In genomic region chr11:88358040-88358431, GRCh38 we compare ENCODE assay signal across 20 cellular contexts. TPM values are rescaled to one million over a fixed set of nuclear protein-coding genes. Genes with fewer than 3 reads are reported as not detected.
DNase-seq lines count a peak whose midpoint lies in the region; ATAC-seq, FAIRE-seq and TF ChIP-seq lines count a peak whose summit lies in the region.
"Had no signal": no experiment of that assay in that cellular context is flagged by ENCODE, and none has a peak within 500 bp of the region (broad histone marks: within the 10 kb centered on the region; RNA-seq: fewer than 3 reads in every experiment).

No MANE protein-coding gene starts in this region.

- H3K36me3 ChIP-seq in GM12878 (ENCODE audit: control insufficient read depth in 2 of 2, insufficient read depth in 2 of 2, low read length in 1 of 2), result no peaks in the 10 kb centered on the region
- H3K36me3 ChIP-seq: gastrocnemius medialis had no signal

- no peaks in the 10 kb centered on the region for H4K20me1 ChIP-seq in GM12878 (ENCODE audit: control insufficient read depth, insufficient read depth)

- TF ChIP-seq CTCF in HFFc6 (IDR thresholded peaks at IDR 0.05), result no peak
- no peak for TF ChIP-seq CTCF in GM12878 (IDR thresholded peaks at IDR 0.05 in 2 of 3, conservative IDR thresholded peaks at IDR 0.05 in 1 of 3; ENCODE audit: control insufficient read depth in 2 of 3, extremely low read depth in 1 of 3, insufficient read depth in 1 of 3, low read depth in 3 of 3, low read length in 3 of 3)

- intact Hi-C loops in GM12878 (cut with micrococcal nuclease; ENCODE audit: unreplicated experiment), result loop anchor here (5.0 kb wide), 2 partner anchors 181 to 184 kb away; partner anchors contain the start of gene RAB38

- no peaks in the 10 kb centered on the region for H3K9me3 ChIP-seq in GM12878 (replicated peaks; ENCODE audit: control insufficient read depth, insufficient read depth, low read length)
- H3K9me3 ChIP-seq: gastrocnemius medialis had no signal

- in situ Hi-C loops in GM12878 (cut with MboI), result loop anchor here (5.0 kb wide), 1 partner anchor 51 kb away; no protein-coding TSS in a partner anchor

- CTCF ChIA-PET in GM12878 (lab: Yijun Ruan, JAX), result interaction anchor here (1.0 to 6.5 kb wide), 9 partner anchors 12 to 126 kb away, joined by 3 to 42 read pairs (median 8); partner anchors contain the start of gene CTSC

- no peak for FAIRE-seq in GM12878 (lab: Jason Lieb, UNC)

- H3K4me1 ChIP-seq in GM12878 (ENCODE audit: control insufficient read depth, insufficient read depth, low read length), result peaks cover 56% of the 10 kb centered on the region

- no peak for ATAC-seq in activated T-cell treated with anti-CD3 and anti-CD28 coated beads, Interleukin-2, amount 50 U/mL, for 72 hours (replicated peaks in 1 of 2)
- ATAC-seq in GM12878 (no peak), HG02642 (IDR thresholded peaks at IDR 0.05; ENCODE audit: poor library complexity, unreplicated experiment) (no peak), GM19397 (IDR thresholded peaks at IDR 0.05; ENCODE audit: unreplicated experiment) (no peak)
- no peak for ATAC-seq in stimulated activated memory B cell treated with anti-CD40 and anti-IgM and Interleukin-4, amounts not matched to agents 10 μg/mL and 1 μg/mL and 100 μg/mL, for 72 hours
- ATAC-seq: gastrocnemius medialis; naive thymus-derived CD8-positive, alpha-beta T cell had no signal

- peak overlapping the region; percentile 23; the same call in 1 of the 2 replicates for H3K4me3 ChIP-seq in GM12878
- H3K4me3 ChIP-seq: dorsolateral prefrontal cortex, gastrocnemius medialis had no signal

- no peaks in the 10 kb centered on the region for H3K27me3 ChIP-seq in GM12878 (replicated peaks in 1 of 2; ENCODE audit: control insufficient read depth in 2 of 2, insufficient read depth in 2 of 2, low read length in 1 of 2)
- H3K27me3 ChIP-seq: dorsolateral prefrontal cortex, gastrocnemius medialis had no signal

- peak overlapping the region; percentile 57 for H3K4me2 ChIP-seq in GM12878 (ENCODE audit: control insufficient read depth, insufficient read depth)

- RAD21 ChIA-PET in GM12878 (lab: Charles Lee; ENCODE audit: unreplicated experiment), result interaction anchor here (0.8 to 11.0 kb wide), 10 partner anchors 13 to 124 kb away, joined by 3 to 299 read pairs (median 7); partner anchors contain the start of gene CTSC

- H3K79me2 ChIP-seq in GM12878 (ENCODE audit: control insufficient read depth, insufficient read depth, low read length), result peaks cover 19% of the 10 kb centered on the region

- H3K9me3 Mint-ChIP-seq in activated T-cell treated with anti-CD3 and anti-CD28 coated beads, Interleukin-2, amount 50 U/mL, for 72 hours, result no peaks in the 10 kb centered on the region
- H3K9me3 Mint-ChIP-seq in HFFc6, result no peaks in the 10 kb centered on the region
- no peaks in the 10 kb centered on the region for H3K9me3 Mint-ChIP-seq in stimulated activated memory B cell treated with anti-CD40 and anti-IgM and Interleukin-4, amounts not matched to agents 10 μg/mL and 1 μg/mL and 100 μg/mL, for 72 hours
- H3K9me3 Mint-ChIP-seq: activated T-helper 2 cell treated with anti-CD3 and anti-CD28 coated beads, Interferon-gamma antibody, Interleukin-2, Interleukin-4, amounts not matched to agents 10 μg/mL and 5 μg/mL and 100 μg/mL, durations not matched to agents 14 hours and 24 hours and 36 hours; CD4-positive, alpha-beta memory T cell; naive thymus-derived CD8-positive, alpha-beta T cell had no signal

- no TSS peak for BruUV-seq in GM12878 (replicated peaks; lab: Mats Ljungman, UMichigan)

- TF ChIP-seq EP300 in GM12878 (IDR thresholded peaks at IDR 0.05; ENCODE audit: borderline replicate concordance in 1 of 2, control insufficient read depth in 1 of 2, low read depth in 2 of 2, low read length in 2 of 2), result no peak

- H3K36me3 Mint-ChIP-seq in activated T-cell treated with anti-CD3 and anti-CD28 coated beads, Interleukin-2, amount 50 U/mL, for 72 hours (ENCODE audit: insufficient read depth in 2 of 2), result no peaks in the 10 kb centered on the region
- H3K36me3 Mint-ChIP-seq in HFFc6 (ENCODE audit: low read depth), result no peaks in the 10 kb centered on the region
- H3K36me3 Mint-ChIP-seq in stimulated activated memory B cell treated with anti-CD40 and anti-IgM and Interleukin-4, amounts not matched to agents 10 μg/mL and 1 μg/mL and 100 μg/mL, for 72 hours, result no peaks in the 10 kb centered on the region
- H3K36me3 Mint-ChIP-seq: CD4-positive, alpha-beta memory T cell; naive thymus-derived CD8-positive, alpha-beta T cell had no signal

- peaks cover 64% of the 10 kb centered on the region for H3K4me1 Mint-ChIP-seq in activated T-cell treated with anti-CD3 and anti-CD28 coated beads, Interleukin-2, amount 50 U/mL, for 72 hours (ENCODE audit: low read depth)
- peaks cover 36% of the 10 kb centered on the region for H3K4me1 Mint-ChIP-seq in HFFc6 (ENCODE audit: low read depth)
- H3K4me1 Mint-ChIP-seq in stimulated activated memory B cell treated with anti-CD40 and anti-IgM and Interleukin-4, amounts not matched to agents 10 μg/mL and 1 μg/mL and 100 μg/mL, for 72 hours, result peaks cover 49% of the 10 kb centered on the region

- H3K4me3 Mint-ChIP-seq in activated T-cell treated with anti-CD3 and anti-CD28 coated beads, Interleukin-2, amount 50 U/mL, for 72 hours, result peak overlapping the region; percentile 25 to 38
- no peak overlapping the region; the same call in 1 of the 2 replicates for H3K4me3 Mint-ChIP-seq in HFFc6
- H3K4me3 Mint-ChIP-seq in stimulated activated memory B cell treated with anti-CD40 and anti-IgM and Interleukin-4, amounts not matched to agents 10 μg/mL and 1 μg/mL and 100 μg/mL, for 72 hours, result no peak overlapping the region
- H3K4me3 Mint-ChIP-seq: naive thymus-derived CD8-positive, alpha-beta T cell had no signal

- 85% methylated on average over 2 of the region's 2 CpGs for WGBS in GM12878 (ENCODE audit: insufficient coverage, insufficient replicate concordance, low lambda C conversion rate, missing lambda C conversion rate)

- no peaks in the 10 kb centered on the region for H3K27me3 Mint-ChIP-seq in activated T-cell treated with anti-CD3 and anti-CD28 coated beads, Interleukin-2, amount 50 U/mL, for 72 hours (ENCODE audit: low read depth)
- H3K27me3 Mint-ChIP-seq in HFFc6 (ENCODE audit: insufficient read depth), result peaks cover 2% of the 10 kb centered on the region
- H3K27me3 Mint-ChIP-seq in stimulated activated memory B cell treated with anti-CD40 and anti-IgM and Interleukin-4, amounts not matched to agents 10 μg/mL and 1 μg/mL and 100 μg/mL, for 72 hours, result no peaks in the 10 kb centered on the region
- H3K27me3 Mint-ChIP-seq: CD4-positive, alpha-beta memory T cell; naive thymus-derived CD8-positive, alpha-beta T cell had no signal

- peak overlapping the region; percentile 89 for H3K27ac ChIP-seq in GM12878 (ENCODE audit: control insufficient read depth, insufficient read depth)

- no peak for TF ChIP-seq RAD21 in GM12878 (IDR thresholded peaks at IDR 0.05; ENCODE audit: insufficient read depth, low read depth, low read length)

- no peak overlapping the region for H2AFZ ChIP-seq in GM12878 (ENCODE audit: control insufficient read depth, low read depth, low read length)

- H3K27ac Mint-ChIP-seq in activated T-cell treated with anti-CD3 and anti-CD28 coated beads, Interleukin-2, amount 50 U/mL, for 72 hours, result peak overlapping the region; percentile 43
- H3K27ac Mint-ChIP-seq in HFFc6, result peak overlapping the region; percentile 65; the same call in 1 of the 2 replicates
- peak overlapping the region; percentile 40 for H3K27ac Mint-ChIP-seq in stimulated activated memory B cell treated with anti-CD40 and anti-IgM and Interleukin-4, amounts not matched to agents 10 μg/mL and 1 μg/mL and 100 μg/mL, for 72 hours

- no peak for DNase-seq in activated T-cell treated with anti-CD3 and anti-CD28 coated beads, Interleukin-2, amount 50 U/mL, for 72 hours
- DNase-seq in activated T-cell treated with anti-CD3 and anti-CD28 coated beads, Interleukin-2, amount 50 U/mL, for 1 hour, result no peak
- no peak for DNase-seq in HFFc6
- DNase-seq in GM12878 (ENCODE audit: low read depth, low spot score), result no peak
- DNase-seq in NCI-H226, result no peak
- DNase-seq: CD4-positive, alpha-beta memory T cell; DND-41; dorsolateral prefrontal cortex; gastrocnemius medialis; KG1; mesendoderm; naive thymus-derived CD8-positive, alpha-beta T cell; NCI-H1105; NCI-H2107; NCI-H526; stimulated activated CD4-positive, alpha-beta T cell treated with anti-CD3 and anti-CD28 coated beads, Interleukin-4, amount 100 ng/mL, for 1 hour had no signal

- H3K9ac ChIP-seq in GM12878 (ENCODE audit: control insufficient read depth, insufficient read depth, low read length), result peak overlapping the region; percentile 46

- SMC1A ChIA-PET in GM12878 (lab: Charles Lee; ENCODE audit: uncharacterized antibody, unreplicated experiment), result interaction anchor here (0.6 to 11.2 kb wide), 20 partner anchors 9 to 252 kb away, joined by 3 to 171 read pairs (median 8); partner anchors contain the start of gene CTSC

- TF ChIP-seq POLR2A in GM12878 (IDR thresholded peaks at IDR 0.05; ENCODE audit: low read depth, low read length), result no peak

- POLR2A ChIA-PET in GM12878 (lab: Charles Lee), result interaction anchor here (1.1 to 9.6 kb wide), 4 partner anchors 21 to 451 kb away, joined by 3 to 116 read pairs (median 36); partner anchors contain the start of gene CTSC

TF ChIP-seq in GM12878, 131 proteins besides CTCF, POLR2A, EP300 and RAD21 (continues in another document):
- TF ChIP-seq SUZ12 (IDR thresholded peaks at IDR 0.05; ENCODE audit: unreplicated experiment) (no peak), RAD51 (IDR thresholded peaks at IDR 0.05) (no peak)

RNA-seq across cellular contexts. Expression of gene CTSC, which starts 20.5 kb away (rescaled TPM):
- 10 to 100 TPM; 73.0 to 78.3 TPM for total RNA-seq in activated T-cell treated with anti-CD3 and anti-CD28 coated beads, Interleukin-2, amount 50 U/mL, for 72 hours
- 100 to 1,000 TPM; 234 to 406 (median 384) TPM for total RNA-seq in HFFc6 (2021; fragmentation: NEBNext Ultra II Directional; extraction: Animal tissue kit (Norgen Biotek cat#: 25700))
- 650 and 670 TPM in 2 replicates for total RNA-seq in GM12878 (2013; cell fraction: nucleolus; rRNA removed)
- total RNA-seq in GM12878 (2014; rRNA removed), result 333 and 334 TPM in 2 replicates
- 342 and 372 TPM in 2 replicates for total RNA-seq in GM12878 (2014; rRNA removed; fragmentation: Illumina TruSeq; extraction: Trizol)
- 359 and 381 TPM in 2 replicates for total RNA-seq in GM12878 (2021)
- polyA plus RNA-seq in GM12878 (2011; ENCODE audit: low read depth), result 352 TPM
- polyA plus RNA-seq in GM12878 (2011; rRNA removed), result 478 and 566 TPM in 2 replicates
- 325 and 335 TPM in 2 replicates for polyA plus RNA-seq in GM12878 (2011; cell fraction: cytosol; rRNA removed)
- polyA plus RNA-seq in GM12878 (2011; cell fraction: nucleus; rRNA removed), result 201 and 223 TPM in 2 replicates
- polyA plus RNA-seq in GM12878 (2012), result 359 and 451 TPM in 2 replicates
- 327 and 404 TPM in 2 replicates for polyA plus RNA-seq in GM12878 (2014; fragmentation: Illumina TruSeq; extraction: Trizol)
- 1,000 to 10,000 TPM in 1 of 2 experiments, 100 to 1,000 TPM in 1; 709 to 1,123 TPM for polyA plus RNA-seq in GM12878 (2014; fragmentation: Nextera tagmentation; extraction: Ambion mirVana)
- 277 and 289 TPM in 2 replicates for polyA plus RNA-seq in GM12878 (2014; rRNA removed)
- 100 to 1,000 TPM; 814 to 865 TPM for polyA plus RNA-seq in GM12878 (2016; fragmentation: Nextera tagmentation; extraction: Ambion mirVana)
- polyA minus RNA-seq in GM12878 (2011; rRNA and poly(A)+ RNA removed), result 215 and 312 TPM in 2 replicates
- polyA minus RNA-seq in GM12878 (2011; cell fraction: cytosol; rRNA and poly(A)+ RNA removed), result 262 and 269 TPM in 2 replicates
- 301 and 500 TPM in 2 replicates for polyA minus RNA-seq in GM12878 (2011; cell fraction: nucleus; rRNA and poly(A)+ RNA removed)

Comparison
In these comparisons a context has a peak if more than half of its experiments do, and no peak if none do; other contexts are left out.
1. H3K4me3 Mint-ChIP-seq: peak in activated T-cell treated with anti-CD3 and anti-CD28 coated beads, Interleukin-2, amount 50 U/mL, for 72 hours (2 of 2); none in HFFc6 (single experiment) and stimulated activated memory B cell treated with anti-CD40 and anti-IgM and Interleukin-4, amounts not matched to agents 10 μg/mL and 1 μg/mL and 100 μg/mL, for 72 hours (single experiment).
2. Peak in every context shown above with its lines, with median percentiles within 50 percentile points of each other: H3K27ac Mint-ChIP-seq.